27 cellular contexts compared by ENCODE assay signal in the genomic region with DNA sequence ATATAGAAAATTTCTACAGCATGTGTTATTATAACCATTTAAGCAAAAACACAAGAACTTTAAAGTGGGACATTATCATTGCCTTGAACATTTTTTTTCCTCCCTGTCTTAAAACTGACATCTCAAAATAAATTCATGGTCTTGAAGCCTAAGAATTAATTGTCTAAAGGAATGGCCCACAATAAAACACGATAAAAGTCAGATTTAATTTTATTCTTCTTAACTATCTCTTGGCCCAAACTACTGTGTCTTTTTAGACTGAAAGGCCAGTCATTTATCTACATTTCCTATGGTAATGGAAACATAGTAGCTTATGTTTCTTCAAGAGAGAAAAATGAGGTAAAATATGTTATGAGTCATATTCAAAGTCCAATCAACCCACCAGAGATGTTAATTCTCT. TPM values are rescaled to one million over a fixed set of nuclear protein-coding genes. Genes with fewer than 3 reads are reported as not detected.
DNase-seq lines count a peak whose midpoint lies in the region; ATAC-seq and TF ChIP-seq lines count a peak whose summit lies in the region.
"Had no signal": no experiment of that assay in that cellular context is flagged by ENCODE, and none has a peak within 500 bp of the region (broad histone marks: within the 10 kb centered on the region; RNA-seq: fewer than 3 reads in every experiment).

No MANE protein-coding gene starts in this region.

- no peaks in the 10 kb centered on the region for H3K27me3 ChIP-seq in aorta (ENCODE audit: control insufficient read depth in 1 of 2, insufficient read depth in 2 of 2, low read length in 1 of 2)
- H3K27me3 ChIP-seq: BLaER1, SJCRH30 had no signal

- peak overlapping the region; percentile 73 for H3K27ac Mint-ChIP-seq in activated naive CD8-positive, alpha-beta T cell treated with anti-CD3 and anti-CD28 coated beads, Interleukin-2, amount 50 U/mL, for 24 hours
- no peak overlapping the region for H3K27ac Mint-ChIP-seq in activated naive CD8-positive, alpha-beta T cell treated with anti-CD3 and anti-CD28 coated beads for 36 hours
- H3K27ac Mint-ChIP-seq: CD4-positive, CD25-positive, alpha-beta regulatory T cell; GM23338 had no signal

- H3K36me3 ChIP-seq in aorta (ENCODE audit: control insufficient read depth in 1 of 2, insufficient read depth in 2 of 2, low read length in 1 of 2), result no peaks in the 10 kb centered on the region
- H3K36me3 ChIP-seq: BLaER1, SJCRH30 had no signal

- WGBS in aorta, 2 donors, result 6 to 7% methylated on average over 1 of the region's 1 CpG

- H3K9me3 ChIP-seq in aorta (ENCODE audit: control insufficient read depth, low read length), result no peaks in the 10 kb centered on the region
- H3K9me3 ChIP-seq: BLaER1, SJCRH30 had no signal

- TF ChIP-seq CTCF in fibroblast of the aortic adventitia (IDR thresholded peaks at IDR 0.05; ENCODE audit: insufficient read depth, low read length), result no peak

- no peaks in the 10 kb centered on the region for H3K36me3 Mint-ChIP-seq in activated naive CD8-positive, alpha-beta T cell treated with anti-CD3 and anti-CD28 coated beads, Interleukin-2, amount 50 U/mL, for 24 hours (ENCODE audit: low read depth)
- H3K36me3 Mint-ChIP-seq in activated naive CD8-positive, alpha-beta T cell treated with anti-CD3 and anti-CD28 coated beads for 36 hours, result no peaks in the 10 kb centered on the region
- H3K36me3 Mint-ChIP-seq: CD4-positive, CD25-positive, alpha-beta regulatory T cell had no signal

- peaks cover 10% of the 10 kb centered on the region for H3K9me3 Mint-ChIP-seq in activated naive CD8-positive, alpha-beta T cell treated with anti-CD3 and anti-CD28 coated beads, Interleukin-2, amount 50 U/mL, for 24 hours
- H3K9me3 Mint-ChIP-seq in activated naive CD8-positive, alpha-beta T cell treated with anti-CD3 and anti-CD28 coated beads for 36 hours, result no peaks in the 10 kb centered on the region
- H3K9me3 Mint-ChIP-seq: GM23338 had no signal

- no peak overlapping the region for H3K4me3 Mint-ChIP-seq in activated naive CD8-positive, alpha-beta T cell treated with anti-CD3 and anti-CD28 coated beads, Interleukin-2, amount 50 U/mL, for 24 hours
- H3K4me3 Mint-ChIP-seq in activated naive CD8-positive, alpha-beta T cell treated with anti-CD3 and anti-CD28 coated beads for 36 hours, result no peak overlapping the region
- H3K4me3 Mint-ChIP-seq: CD4-positive, CD25-positive, alpha-beta regulatory T cell; GM23338 had no signal

- no peak for ATAC-seq in activated naive CD8-positive, alpha-beta T cell treated with anti-CD3 and anti-CD28 coated beads, Interleukin-2, amount 50 U/mL, for 24 hours
- ATAC-seq in SK-N-SH treated with all-trans-retinoic acid at 6 μM for 48 hours (peak; percentile 69), GM19463 (IDR thresholded peaks at IDR 0.05; ENCODE audit: unreplicated experiment) (no peak), GM18867 (IDR thresholded peaks at IDR 0.05; ENCODE audit: unreplicated experiment) (no peak), aorta (ENCODE audit: low FRiP score) (no peak)
- ATAC-seq: GM23338, HepG2, K562, PC-3, Right ventricle myocardium inferior had no signal

- no peak overlapping the region for H3K27ac ChIP-seq in aorta (ENCODE audit: low read depth in 1 of 2, low read length in 2 of 2)
- H3K27ac ChIP-seq: BLaER1, SJCRH30 had no signal

- H3K27me3 Mint-ChIP-seq in activated naive CD8-positive, alpha-beta T cell treated with anti-CD3 and anti-CD28 coated beads, Interleukin-2, amount 50 U/mL, for 24 hours, result no peaks in the 10 kb centered on the region
- H3K27me3 Mint-ChIP-seq in activated naive CD8-positive, alpha-beta T cell treated with anti-CD3 and anti-CD28 coated beads for 36 hours, result no peaks in the 10 kb centered on the region
- H3K27me3 Mint-ChIP-seq: CD4-positive, CD25-positive, alpha-beta regulatory T cell had no signal

- H3K4me3 ChIP-seq in fibroblast of the aortic adventitia (ENCODE audit: low read depth, low read length) (no peak overlapping the region), aorta (ENCODE audit: low read length in 2 of 2) (no peak overlapping the region)
- H3K4me3 ChIP-seq: BLaER1, GM23338, K562, SJCRH30 had no signal

- DNase-seq in activated naive CD8-positive, alpha-beta T cell treated with anti-CD3 and anti-CD28 coated beads, Interleukin-2, amount 50 U/mL, for 24 hours, result no peak
- DNase-seq in activated naive CD8-positive, alpha-beta T cell treated with anti-CD3 and anti-CD28 coated beads for 36 hours, result no peak
- peak; percentile 48 for DNase-seq in fibroblast of the aortic adventitia (ENCODE audit: low read depth)
- DNase-seq in aorta, result no peak
- no peak for DNase-seq in GDM1 (lab: John Stamatoyannopoulos, UW)
- DNase-seq: 8988T; CD4-positive, CD25-positive, alpha-beta regulatory T cell; Kasumi-1; MV-4-11; NCI-H1105; NCI-H1436 treated with DMSO at 0.1 percent for 48 hours; NCI-H1930; NCI-H2107; NCI-H446; NCI-H526; NCI-H82; NK-92 treated with Interleukin-12 subunit alpha and Interleukin-12 subunit beta, amount 100 ng/mL, for 24 hours; PC-3; SJCRH30 had no signal

- H3K4me1 Mint-ChIP-seq in activated naive CD8-positive, alpha-beta T cell treated with anti-CD3 and anti-CD28 coated beads, Interleukin-2, amount 50 U/mL, for 24 hours, result peaks cover 7% of the 10 kb centered on the region
- H3K4me1 Mint-ChIP-seq in activated naive CD8-positive, alpha-beta T cell treated with anti-CD3 and anti-CD28 coated beads for 36 hours, result no peaks in the 10 kb centered on the region
- H3K4me1 Mint-ChIP-seq: CD4-positive, CD25-positive, alpha-beta regulatory T cell had no signal

- intact Hi-C loops in aorta (cut with DNase I), result no loop called here

- no peaks in the 10 kb centered on the region for H3K4me1 ChIP-seq in aorta (ENCODE audit: control insufficient read depth in 1 of 2, insufficient read depth in 2 of 2, low read length in 2 of 2)
- H3K4me1 ChIP-seq: BLaER1, SJCRH30 had no signal

TF ChIP-seq in SK-N-SH treated with all-trans-retinoic acid at 6 μM for 48 hours, 23 proteins besides CTCF, POLR2A, EP300 and RAD21 (continues in another document):
- TF ChIP-seq, protein P1, sequence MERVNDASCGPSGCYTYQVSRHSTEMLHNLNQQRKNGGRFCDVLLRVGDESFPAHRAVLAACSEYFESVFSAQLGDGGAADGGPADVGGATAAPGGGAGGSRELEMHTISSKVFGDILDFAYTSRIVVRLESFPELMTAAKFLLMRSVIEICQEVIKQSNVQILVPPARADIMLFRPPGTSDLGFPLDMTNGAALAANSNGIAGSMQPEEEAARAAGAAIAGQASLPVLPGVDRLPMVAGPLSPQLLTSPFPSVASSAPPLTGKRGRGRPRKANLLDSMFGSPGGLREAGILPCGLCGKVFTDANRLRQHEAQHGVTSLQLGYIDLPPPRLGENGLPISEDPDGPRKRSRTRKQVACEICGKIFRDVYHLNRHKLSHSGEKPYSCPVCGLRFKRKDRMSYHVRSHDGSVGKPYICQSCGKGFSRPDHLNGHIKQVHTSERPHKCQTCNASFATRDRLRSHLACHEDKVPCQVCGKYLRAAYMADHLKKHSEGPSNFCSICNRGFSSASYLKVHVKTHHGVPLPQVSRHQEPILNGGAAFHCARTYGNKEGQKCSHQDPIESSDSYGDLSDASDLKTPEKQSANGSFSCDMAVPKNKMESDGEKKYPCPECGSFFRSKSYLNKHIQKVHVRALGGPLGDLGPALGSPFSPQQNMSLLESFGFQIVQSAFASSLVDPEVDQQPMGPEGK (CRISPR knock-in tag; IDR thresholded peaks at IDR 0.05; ENCODE audit: borderline replicate concordance), result peak; percentile 91
- TF ChIP-seq ESRRG (CRISPR knock-in tag; IDR thresholded peaks at IDR 0.05) (peak; percentile 88), ZFP3 (CRISPR knock-in tag; IDR thresholded peaks at IDR 0.05) (peak; percentile 54; the same call in 1 of the 2 replicates), SNAI2 (CRISPR knock-in tag; IDR thresholded peaks at IDR 0.05) (no peak), ARNTL (CRISPR knock-in tag; IDR thresholded peaks at IDR 0.05; ENCODE audit: borderline replicate concordance, low read depth) (no peak), GLIS3 (CRISPR knock-in tag; IDR thresholded peaks at IDR 0.05) (0 out of 2 replicates have a peak, but pooled peaks have one; percentile 44), TCF4 (CRISPR knock-in tag; IDR thresholded peaks at IDR 0.05; ENCODE audit: borderline replicate concordance) (peak; percentile 69), CSDC2 (CRISPR knock-in tag; IDR thresholded peaks at IDR 0.05) (peak; percentile 51; the same call in 1 of the 2 replicates), TOX (CRISPR knock-in tag; IDR thresholded peaks at IDR 0.05; ENCODE audit: borderline replicate concordance) (peak; percentile 84), ZNF70 (CRISPR knock-in tag; IDR thresholded peaks at IDR 0.05) (no peak)
- TF ChIP-seq, protein P2, sequence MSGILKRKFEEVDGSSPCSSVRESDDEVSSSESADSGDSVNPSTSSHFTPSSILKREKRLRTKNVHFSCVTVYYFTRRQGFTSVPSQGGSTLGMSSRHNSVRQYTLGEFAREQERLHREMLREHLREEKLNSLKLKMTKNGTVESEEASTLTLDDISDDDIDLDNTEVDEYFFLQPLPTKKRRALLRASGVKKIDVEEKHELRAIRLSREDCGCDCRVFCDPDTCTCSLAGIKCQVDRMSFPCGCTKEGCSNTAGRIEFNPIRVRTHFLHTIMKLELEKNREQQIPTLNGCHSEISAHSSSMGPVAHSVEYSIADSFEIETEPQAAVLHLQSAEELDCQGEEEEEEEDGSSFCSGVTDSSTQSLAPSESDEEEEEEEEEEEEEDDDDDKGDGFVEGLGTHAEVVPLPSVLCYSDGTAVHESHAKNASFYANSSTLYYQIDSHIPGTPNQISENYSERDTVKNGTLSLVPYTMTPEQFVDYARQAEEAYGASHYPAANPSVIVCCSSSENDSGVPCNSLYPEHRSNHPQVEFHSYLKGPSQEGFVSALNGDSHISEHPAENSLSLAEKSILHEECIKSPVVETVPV (CRISPR knock-in tag; IDR thresholded peaks at IDR 0.05), result peak; percentile 90
- TF ChIP-seq, protein P3, sequence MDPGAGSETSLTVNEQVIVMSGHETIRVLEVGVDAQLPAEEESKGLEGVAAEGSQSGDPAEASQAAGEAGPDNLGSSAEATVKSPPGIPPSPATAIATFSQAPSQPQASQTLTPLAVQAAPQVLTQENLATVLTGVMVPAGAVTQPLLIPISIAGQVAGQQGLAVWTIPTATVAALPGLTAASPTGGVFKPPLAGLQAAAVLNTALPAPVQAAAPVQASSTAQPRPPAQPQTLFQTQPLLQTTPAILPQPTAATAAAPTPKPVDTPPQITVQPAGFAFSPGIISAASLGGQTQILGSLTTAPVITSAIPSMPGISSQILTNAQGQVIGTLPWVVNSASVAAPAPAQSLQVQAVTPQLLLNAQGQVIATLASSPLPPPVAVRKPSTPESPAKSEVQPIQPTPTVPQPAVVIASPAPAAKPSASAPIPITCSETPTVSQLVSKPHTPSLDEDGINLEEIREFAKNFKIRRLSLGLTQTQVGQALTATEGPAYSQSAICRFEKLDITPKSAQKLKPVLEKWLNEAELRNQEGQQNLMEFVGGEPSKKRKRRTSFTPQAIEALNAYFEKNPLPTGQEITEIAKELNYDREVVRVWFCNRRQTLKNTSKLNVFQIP (CRISPR knock-in tag; IDR thresholded peaks at IDR 0.05; ENCODE audit: borderline replicate concordance, low read depth), result peak; percentile 96; the same call in 1 of the 2 replicates

RNA-seq across cellular contexts. Expression of a gene that starts 24.4 kb away (rescaled TPM):
- total RNA-seq in activated naive CD8-positive, alpha-beta T cell treated with anti-CD3 and anti-CD28 coated beads for 36 hours, result under 1 TPM in 1 of 2 experiments, not detected in 1; 0.10 TPM
- total RNA-seq in fibroblast of the aortic adventitia (ENCODE audit: low replicate concordance), result 5.8 and 75.7 TPM in 2 replicates
- 10 to 100 TPM in 1 of 2 donors, 1 to 10 TPM in 1; 6.5 to 15.1 TPM for total RNA-seq in aorta
- polyA plus RNA-seq in aorta, result 1 to 10 TPM; 7.1 to 9.7 TPM
